In the genomic region with DNA sequence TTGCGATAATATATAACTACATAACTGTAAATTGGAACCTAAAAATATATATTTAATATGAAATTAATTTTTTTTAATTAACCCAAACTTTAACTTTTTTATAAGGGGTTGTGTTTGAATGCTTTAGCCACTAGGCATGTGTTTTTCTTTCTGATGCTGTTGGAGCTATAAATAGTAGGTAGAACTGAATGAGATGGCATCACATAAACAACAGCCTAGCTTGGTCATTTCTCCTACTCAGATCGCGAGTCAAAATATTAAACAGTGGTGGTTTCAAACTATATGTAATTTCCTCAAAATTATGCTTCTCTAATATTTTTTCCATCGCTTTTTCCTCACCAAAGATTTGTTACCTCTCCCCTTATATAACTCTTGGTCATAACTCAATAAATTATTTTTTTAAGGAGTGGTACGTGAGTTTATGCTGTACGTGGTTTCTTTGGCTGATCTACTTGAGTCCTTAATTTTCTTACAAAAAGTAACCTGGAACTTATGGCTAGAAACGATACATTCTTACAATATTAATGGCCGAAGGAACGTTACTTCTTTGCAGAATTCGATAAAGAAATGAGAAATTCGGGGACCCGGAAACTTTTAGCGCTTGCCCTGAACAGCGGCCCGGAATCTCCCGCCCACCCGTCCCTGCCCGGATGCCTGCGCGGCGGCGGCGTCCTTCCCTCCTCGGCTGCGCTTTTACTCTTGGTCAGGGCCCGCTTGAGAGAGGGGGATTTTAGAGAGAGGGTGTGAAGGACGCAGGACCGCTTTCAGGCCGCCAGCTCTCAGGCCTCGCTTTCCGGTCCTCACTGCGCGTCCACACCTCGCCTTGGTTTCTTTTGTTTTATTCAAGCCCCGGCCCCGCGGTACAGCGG, we compare ENCODE assay signal across 8 cellular contexts.
A peak's percentile ranks its signal among the peaks of the same experiment; 100 is the strongest.
DNase-seq lines count a peak whose midpoint lies in the region; ATAC-seq and TF ChIP-seq lines count a peak whose summit lies in the region.

No MANE protein-coding gene starts in this region.

- peak; percentile 41 for ATAC-seq in GM21529 (IDR thresholded peaks at IDR 0.05; ENCODE audit: unreplicated experiment)

- no peaks in the 10 kb centered on the region for H3K9me3 ChIP-seq in HUES64 (ENCODE audit: insufficient read depth, low read depth, low read length)
- H3K9me3 ChIP-seq in iPS DF 6.9 (ENCODE audit: control insufficient read depth, insufficient read depth, low read length): no peaks in the 10 kb centered on the region

- in situ Hi-C loops in astrocyte of the cerebellum (cut with HindIII; ENCODE audit: low sequenced_read_pairs): no loop called here

- H3K4me1 ChIP-seq in HUES64 (ENCODE audit: insufficient read depth, low read length) (peaks cover 36% of the 10 kb centered on the region), iPS DF 6.9 (ENCODE audit: control insufficient read depth, insufficient read depth, low read length) (peaks cover 2% of the 10 kb centered on the region; the same call in 1 of the 2 replicates)

- TF ChIP-seq CTCF in astrocyte of the cerebellum (IDR thresholded peaks at IDR 0.05; ENCODE audit: low read depth, low read length, missing control alignments): no peak

- peak; percentile 76 for DNase-seq in ELR (ENCODE audit: low read depth)
- peak; percentile 67 for DNase-seq in SK-N-DZ (ENCODE audit: low spot score)
- DNase-seq in astrocyte of the cerebellum (ENCODE audit: low read depth): no peak
- no peak for DNase-seq in iPS DF 6.9 (ENCODE audit: low read depth, low spot score)
- no peak for DNase-seq in NCI-H187 treated with DMSO at 0.1 percent for 48 hours (lab: John Stamatoyannopoulos, UW)

- H3K36me3 ChIP-seq in HUES64 (ENCODE audit: insufficient read depth, low read length): no peaks in the 10 kb centered on the region
- no peaks in the 10 kb centered on the region for H3K36me3 ChIP-seq in iPS DF 6.9 (ENCODE audit: control insufficient read depth, insufficient read depth, low read length)

- WGBS in HUES64: 4% methylated on average over 33 of the region's 38 CpGs
- WGBS in iPS DF 6.9 (ENCODE audit: insufficient coverage, insufficient read length): no CpG with 5 or more reads among the region's 38 CpGs

- H3K9ac ChIP-seq in HUES64 (ENCODE audit: low read depth, low read length): peak overlapping the region; percentile 98

- H3K27me3 ChIP-seq in HUES64 (ENCODE audit: insufficient read depth, low read length) (no peaks in the 10 kb centered on the region), iPS DF 6.9 (ENCODE audit: control insufficient read depth, insufficient read depth, low read length) (no peaks in the 10 kb centered on the region)

- H3K4me3 ChIP-seq in HUES64 (ENCODE audit: low read length) (peak overlapping the region; percentile 94), astrocyte of the cerebellum (ENCODE audit: low read depth, low read length) (peak overlapping the region; percentile 65), iPS DF 6.9 (ENCODE audit: low read length) (peak overlapping the region; percentile 80; the same call in 1 of the 2 replicates), skin epidermis (peak overlapping the region; percentile 55 to 93 (median 67))

- H3K27ac ChIP-seq in HUES64 (ENCODE audit: low read depth, low read length) (peak overlapping the region; percentile 98), iPS DF 6.9 (ENCODE audit: low read length) (no peak overlapping the region), skin epidermis (peak overlapping the region; percentile 89 to 100 (median 99))

Comparison
In these comparisons a context has a peak if more than half of its experiments do, and no peak if none do; other contexts are left out.
1. DNase-seq: peak in ELR (single experiment) and SK-N-DZ (single experiment); none in astrocyte of the cerebellum (single experiment), iPS DF 6.9 (single experiment) and NCI-H187 treated with DMSO at 0.1 percent for 48 hours (single experiment).
2. Peak in every context shown above with its lines, with median percentiles within 50 percentile points of each other: H3K4me3 ChIP-seq.